18 cellular contexts compared by ENCODE assay signal in the genomic region with DNA sequence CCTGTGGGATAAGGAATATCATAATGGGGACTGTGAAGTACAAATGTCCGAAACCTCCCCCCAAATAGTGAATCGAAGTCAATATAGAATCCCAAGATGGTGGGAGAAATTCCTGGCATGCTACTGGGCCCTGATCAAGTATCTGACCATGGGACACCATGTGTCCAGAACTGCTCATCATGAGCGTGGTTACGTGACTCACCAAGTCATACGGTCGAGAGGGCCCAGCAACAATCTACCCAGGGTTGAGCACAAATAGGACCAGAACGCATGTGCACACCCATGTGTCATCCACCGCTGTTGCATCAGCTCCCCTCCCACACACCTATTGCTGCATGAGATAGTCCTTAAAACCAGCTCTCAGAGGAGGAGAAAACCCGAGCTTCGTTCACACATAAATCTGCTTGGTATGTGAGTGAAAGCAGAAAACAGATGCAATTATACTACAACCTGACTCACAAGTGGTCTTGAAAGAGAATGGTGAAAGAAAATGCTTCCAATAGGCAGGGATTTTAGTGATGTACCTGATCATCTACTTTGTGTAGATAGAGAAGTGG.
DNase-seq lines count a peak whose midpoint lies in the region; ATAC-seq, FAIRE-seq and TF ChIP-seq lines count a peak whose summit lies in the region.
"Had no signal": no experiment of that assay in that cellular context is flagged by ENCODE, and none has a peak within 500 bp of the region (broad histone marks: within the 10 kb centered on the region; RNA-seq: fewer than 3 reads in every experiment).

No MANE protein-coding gene starts in this region.

- H3K18ac ChIP-seq in neuronal stem cell (ENCODE audit: low read length) = no peak overlapping the region

- H3K4ac ChIP-seq in neuronal stem cell (ENCODE audit: low read length) = no peak overlapping the region

- H3K4me1 Mint-ChIP-seq in HFFc6 (ENCODE audit: low read depth) (peaks cover 31% of the 10 kb centered on the region), astrocyte (ENCODE audit: low read depth, unreplicated experiment) (peaks cover 12% of the 10 kb centered on the region)

- no peak for TF ChIP-seq CTCF in BJ (IDR thresholded peaks at IDR 0.05; ENCODE audit: insufficient read depth, low read depth, low read length)
- TF ChIP-seq CTCF in HFFc6 (IDR thresholded peaks at IDR 0.05) = no peak
- TF ChIP-seq CTCF in astrocyte (IDR thresholded peaks at IDR 0.05; ENCODE audit: insufficient read depth, low read depth, low read length) = no peak
- no peak for TF ChIP-seq CTCF in kidney epithelial cell (IDR thresholded peaks at IDR 0.05; ENCODE audit: insufficient read depth, low read length, poor library complexity, severe bottlenecking)
- no peak for TF ChIP-seq CTCF in body of pancreas (IDR thresholded peaks at IDR 0.05)

- no peak overlapping the region for H3K4me3 Mint-ChIP-seq in HFFc6
- H3K4me3 Mint-ChIP-seq in astrocyte (ENCODE audit: unreplicated experiment) = no peak overlapping the region
- H3K4me3 Mint-ChIP-seq: brain had no signal

- FAIRE-seq in astrocyte (lab: Jason Lieb, UNC) = no peak
- FAIRE-seq: kidney had no signal

- peak; percentile 61 for DNase-seq in BJ (ENCODE audit: low read depth)
- peak; percentile 75 for DNase-seq in HFFc6
- peak; percentile 95 for DNase-seq in astrocyte (ENCODE audit: low read depth)
- peak; percentile 67 for DNase-seq in kidney epithelial cell (ENCODE audit: low read depth)
- no peak for DNase-seq in central memory CD4-positive, alpha-beta T cell
- DNase-seq in neuronal stem cell (ENCODE audit: low spot score) = no peak
- no peak for DNase-seq in OCI-M2 (lab: John Stamatoyannopoulos, UW; ENCODE audit: unreplicated experiment)
- DNase-seq in body of pancreas = no peak
- DNase-seq: activated CD4-positive, alpha-beta T cell treated with anti-CD3 and anti-CD28 coated beads, Interleukin-2, amount 50 U/mL, for 48 hours; DMS79 treated with DMSO at 0.1 percent for 48 hours; effector CD8-positive, alpha-beta T cell; glutamatergic neuron; kidney; posterior cingulate gyrus; SHP77; tibial artery had no signal

- POLR2A ChIA-PET in BJ (lab: Charles Lee) = no interaction called here

- CTCF ChIA-PET in BJ (lab: Yijun Ruan, JAX) = no interaction called here

- no peaks in the 10 kb centered on the region for H4K20me1 ChIP-seq in astrocyte (ENCODE audit: insufficient read depth, low read length)
- H4K20me1 ChIP-seq: BLaER1 treated with 17β-estradiol and CSF1 and Interleukin-3, amounts not matched to agents 10 nM and 100 nM had no signal

- H3K27ac Mint-ChIP-seq in HFFc6 (peak overlapping the region; percentile 67), astrocyte (ENCODE audit: unreplicated experiment) (peak overlapping the region; percentile 35)
- H3K27ac Mint-ChIP-seq: brain had no signal

- H3K36me3 Mint-ChIP-seq in HFFc6 (ENCODE audit: low read depth) (peaks cover 17% of the 10 kb centered on the region), astrocyte (ENCODE audit: low read depth, unreplicated experiment) (no peaks in the 10 kb centered on the region)

- peak overlapping the region; percentile 37 for H2AFZ ChIP-seq in astrocyte (ENCODE audit: low read depth, low read length)
- H2AFZ ChIP-seq in neuronal stem cell (ENCODE audit: low read length) = no peak overlapping the region

- no peak overlapping the region for H2BK120ac ChIP-seq in neuronal stem cell (ENCODE audit: low read depth, low read length)

- peaks cover 12% of the 10 kb centered on the region for H3K9me3 Mint-ChIP-seq in HFFc6
- H3K9me3 Mint-ChIP-seq in astrocyte (ENCODE audit: unreplicated experiment) = peaks cover 10% of the 10 kb centered on the region

- no peaks in the 10 kb centered on the region for H3K9me3 ChIP-seq in astrocyte (ENCODE audit: insufficient read depth, low read depth, low read length)
- H3K9me3 ChIP-seq in neuronal stem cell (replicated peaks in 1 of 2; ENCODE audit: control insufficient read depth in 2 of 2, insufficient read depth in 1 of 2, low read depth in 1 of 2, low read length in 2 of 2) = peaks cover 0 to 4% of the 10 kb centered on the region in 2 donors
- H3K9me3 ChIP-seq in body of pancreas = no peaks in the 10 kb centered on the region

- no peaks in the 10 kb centered on the region for H3K36me3 ChIP-seq in BJ (ENCODE audit: control insufficient read depth, insufficient read depth, low read length)
- no peaks in the 10 kb centered on the region for H3K36me3 ChIP-seq in astrocyte (ENCODE audit: insufficient read depth, low read length)
- no peaks in the 10 kb centered on the region for H3K36me3 ChIP-seq in kidney epithelial cell (ENCODE audit: control insufficient read depth, insufficient read depth, low read length)
- H3K36me3 ChIP-seq in neuronal stem cell (replicated peaks in 1 of 2; ENCODE audit: control insufficient read depth in 2 of 2, insufficient read depth in 2 of 2, low read length in 2 of 2) = no peaks in the 10 kb centered on the region
- H3K36me3 ChIP-seq in body of pancreas (replicated peaks in 1 of 2; ENCODE audit: insufficient read depth in 1 of 2, low read depth in 2 of 2) = no peaks in the 10 kb centered on the region
- H3K36me3 ChIP-seq: BLaER1 treated with 17β-estradiol and CSF1 and Interleukin-3, amounts not matched to agents 10 nM and 100 nM; tibial artery had no signal

- no peak overlapping the region for H3K23ac ChIP-seq in neuronal stem cell (ENCODE audit: low read depth, low read length, poor library complexity)

- no peaks in the 10 kb centered on the region for H3K79me2 ChIP-seq in astrocyte (ENCODE audit: insufficient read depth, low read length)

- no peak overlapping the region for H4K91ac ChIP-seq in neuronal stem cell (ENCODE audit: low read depth, low read length, poor library complexity)

- no peak overlapping the region for H3K14ac ChIP-seq in neuronal stem cell (ENCODE audit: low read length)

- H3K27me3 ChIP-seq in BJ (ENCODE audit: control insufficient read depth, insufficient read depth, low read length) (no peaks in the 10 kb centered on the region), astrocyte (ENCODE audit: insufficient read depth, low read length) (no peaks in the 10 kb centered on the region), kidney epithelial cell (ENCODE audit: control insufficient read depth, insufficient read depth, low read length) (no peaks in the 10 kb centered on the region), neuronal stem cell (ENCODE audit: control insufficient read depth in 3 of 3, insufficient read depth in 3 of 3, low read depth in 1 of 3, low read length in 3 of 3) (no peaks in the 10 kb centered on the region), body of pancreas (no peaks in the 10 kb centered on the region)
- H3K27me3 ChIP-seq: BLaER1 treated with 17β-estradiol and CSF1 and Interleukin-3, amounts not matched to agents 10 nM and 100 nM; tibial artery had no signal

- no CpG with 5 or more reads among the region's 10 CpGs for WGBS in neuronal stem cell (ENCODE audit: extremely low coverage in 2 of 2, insufficient read length in 2 of 2, insufficient replicate concordance in 1 of 2), 2 donors
- 85 to 92% methylated on average over 10 of the region's 10 CpGs for WGBS in body of pancreas, 2 donors

- H3K27ac ChIP-seq in astrocyte (ENCODE audit: low read depth, low read length) = peak overlapping the region; percentile 51
- no peak overlapping the region for H3K27ac ChIP-seq in neuronal stem cell (replicated peaks; ENCODE audit: low read length)
- no peak overlapping the region for H3K27ac ChIP-seq in body of pancreas
- H3K27ac ChIP-seq: BLaER1 treated with 17β-estradiol and CSF1 and Interleukin-3, amounts not matched to agents 10 nM and 100 nM; tibial artery had no signal

- TF ChIP-seq POLR2A in body of pancreas (IDR thresholded peaks at IDR 0.05) = no peak

- H3K4me3 ChIP-seq in BJ (ENCODE audit: low read depth, low read length) (no peak overlapping the region), astrocyte (ENCODE audit: insufficient read depth, low read depth, low read length) (no peak overlapping the region), kidney epithelial cell (ENCODE audit: low read depth, low read length) (no peak overlapping the region), neuronal stem cell (ENCODE audit: low read length in 2 of 2) (no peak overlapping the region), body of pancreas (no peak overlapping the region)
- H3K4me3 ChIP-seq: BLaER1 treated with 17β-estradiol and CSF1 and Interleukin-3, amounts not matched to agents 10 nM and 100 nM; tibial artery had no signal

- H3K4me2 ChIP-seq in astrocyte (ENCODE audit: low read length) (no peak overlapping the region), neuronal stem cell (ENCODE audit: insufficient read depth, low read length, poor library complexity, severe bottlenecking) (no peak overlapping the region)
- H3K4me2 ChIP-seq: BLaER1 treated with 17β-estradiol and CSF1 and Interleukin-3, amounts not matched to agents 10 nM and 100 nM had no signal

- H3K27me3 Mint-ChIP-seq in HFFc6 (ENCODE audit: insufficient read depth) = no peaks in the 10 kb centered on the region; the same call in none of the 2 replicates
- H3K27me3 Mint-ChIP-seq in astrocyte (ENCODE audit: low read depth, unreplicated experiment) = no peaks in the 10 kb centered on the region

- H3K4me1 ChIP-seq in astrocyte (ENCODE audit: insufficient read depth, low read length) (peaks cover 16% of the 10 kb centered on the region), neuronal stem cell (ENCODE audit: control insufficient read depth in 2 of 2, insufficient read depth in 1 of 2, low read depth in 1 of 2, low read length in 2 of 2) (peaks cover 4 to 5% of the 10 kb centered on the region in 2 donors), body of pancreas (no peaks in the 10 kb centered on the region)

- intact Hi-C loops in body of pancreas (cut with DNase I) = no loop called here

- no peaks in the 10 kb centered on the region for H3K79me1 ChIP-seq in neuronal stem cell (ENCODE audit: low read depth, low read length)

- H3K9ac ChIP-seq in astrocyte (ENCODE audit: low read length) = peak overlapping the region; percentile 32
- no peak overlapping the region for H3K9ac ChIP-seq in neuronal stem cell (ENCODE audit: low read depth, low read length, poor library complexity)
- H3K9ac ChIP-seq: BLaER1 treated with 17β-estradiol and CSF1 and Interleukin-3, amounts not matched to agents 10 nM and 100 nM had no signal

- no peak overlapping the region for H2BK5ac ChIP-seq in neuronal stem cell (ENCODE audit: low read length)

- no peak overlapping the region for H2BK12ac ChIP-seq in neuronal stem cell (ENCODE audit: low read length)

- no peak overlapping the region for H2AK5ac ChIP-seq in neuronal stem cell (ENCODE audit: low read depth, low read length)

- no peak overlapping the region for H4K8ac ChIP-seq in neuronal stem cell (ENCODE audit: low read depth, low read length)

- no peak overlapping the region for H2BK15ac ChIP-seq in neuronal stem cell (ENCODE audit: low read length)

- ATAC-seq in body of pancreas = no peak

Comparison
In these comparisons a context has a peak if more than half of its experiments do, and no peak if none do; other contexts are left out.
1. DNase-seq: peak in BJ (single experiment), HFFc6 (single experiment), astrocyte (single experiment) and kidney epithelial cell (single experiment); none in central memory CD4-positive, alpha-beta T cell (single experiment), neuronal stem cell (single experiment), OCI-M2 (single experiment) and body of pancreas (0 of 4).